Comparison of ENCODE assay signal across 12 cellular contexts in genomic region chr20:37348643-37349516, GRCh38. TPM values are rescaled to one million over a fixed set of nuclear protein-coding genes. Genes with fewer than 3 reads are reported as not detected.
DNase-seq lines count a peak whose midpoint lies in the region; ATAC-seq and TF ChIP-seq lines count a peak whose summit lies in the region.
"Had no signal": no experiment of that assay in that cellular context is flagged by ENCODE, and none has a peak within 500 bp of the region (broad histone marks: within the 10 kb centered on the region; RNA-seq: fewer than 3 reads in every experiment).

No MANE protein-coding gene starts in this region.

- 60 to 72% methylated on average over 7 of the region's 7 CpGs for WGBS in esophagus squamous epithelium, 2 donors

- intact Hi-C loops in esophagus squamous epithelium (cut with DNase I), result no loop called here

- H3K27ac Mint-ChIP-seq in stimulated activated memory B cell treated with anti-CD40 and anti-IgM and Interleukin-4, amounts not matched to agents 10 μg/mL and 1 μg/mL and 100 μg/mL, for 72 hours, result peak overlapping the region; percentile 38

- no peak for TF ChIP-seq POLR2A in esophagus squamous epithelium (IDR thresholded peaks at IDR 0.05)

- H3K9me3 ChIP-seq in RWPE2 (ENCODE audit: severe bottlenecking), result no peaks in the 10 kb centered on the region
- no peaks in the 10 kb centered on the region for H3K9me3 ChIP-seq in esophagus squamous epithelium

- H3K4me3 Mint-ChIP-seq in stimulated activated memory B cell treated with anti-CD40 and anti-IgM and Interleukin-4, amounts not matched to agents 10 μg/mL and 1 μg/mL and 100 μg/mL, for 72 hours, result no peak overlapping the region

- no peak for ATAC-seq in RWPE2 (ENCODE audit: low read depth)
- no peak for ATAC-seq in stimulated activated memory B cell treated with anti-CD40 and anti-IgM and Interleukin-4, amounts not matched to agents 10 μg/mL and 1 μg/mL and 100 μg/mL, for 72 hours
- ATAC-seq in HG03460 (IDR thresholded peaks at IDR 0.05; ENCODE audit: unreplicated experiment), result no peak
- ATAC-seq: Right ventricle myocardium inferior had no signal

- H3K36me3 Mint-ChIP-seq in stimulated activated memory B cell treated with anti-CD40 and anti-IgM and Interleukin-4, amounts not matched to agents 10 μg/mL and 1 μg/mL and 100 μg/mL, for 72 hours, result peaks cover 44% of the 10 kb centered on the region

- H3K27ac ChIP-seq in RWPE2 (ENCODE audit: poor library complexity, severe bottlenecking) (peak overlapping the region; percentile 96), esophagus squamous epithelium (peak overlapping the region; percentile 36 to 97 (median 94))

- DNase-seq in GM06990 (ENCODE audit: extremely low read depth, insufficient read length), result no peak
- peak; percentile 79 for DNase-seq in RWPE2 (ENCODE audit: low spot score)
- no peak for DNase-seq in esophagus squamous epithelium (lab: John Stamatoyannopoulos, UW)
- no peak for DNase-seq in AML-193 (lab: John Stamatoyannopoulos, UW)
- no peak for DNase-seq in RKO (ENCODE audit: low spot score)
- DNase-seq in cerebellar nuclear complex (lab: John Stamatoyannopoulos, UW), result no peak
- DNase-seq: activated CD8-positive, alpha-beta memory T cell treated with anti-CD3 and anti-CD28 coated beads, Interleukin-2, amount 50 U/mL, for 4 hours; NCI-H1105 treated with DMSO at 0.1 percent for 48 hours; NCI-H526 had no signal

- H3K4me1 ChIP-seq in RWPE2 (ENCODE audit: insufficient read depth, poor library complexity, severe bottlenecking), result peaks cover 28% of the 10 kb centered on the region
- H3K4me1 ChIP-seq in esophagus squamous epithelium, result peaks cover 28 to 95% (median 51%) of the 10 kb centered on the region in 3 donors

- H3K36me3 ChIP-seq in GM06990 (ENCODE audit: control insufficient read depth, insufficient read depth, low read length) (peaks cover 32% of the 10 kb centered on the region), RWPE2 (ENCODE audit: low read depth) (peaks cover 70% of the 10 kb centered on the region), esophagus squamous epithelium (peaks cover 0 to 45% (median 0%) of the 10 kb centered on the region in 3 donors)

- H3K9me3 Mint-ChIP-seq in stimulated activated memory B cell treated with anti-CD40 and anti-IgM and Interleukin-4, amounts not matched to agents 10 μg/mL and 1 μg/mL and 100 μg/mL, for 72 hours, result no peaks in the 10 kb centered on the region

- H3K4me1 Mint-ChIP-seq in stimulated activated memory B cell treated with anti-CD40 and anti-IgM and Interleukin-4, amounts not matched to agents 10 μg/mL and 1 μg/mL and 100 μg/mL, for 72 hours, result peaks cover 77% of the 10 kb centered on the region

- TF ChIP-seq CTCF in GM06990 (IDR thresholded peaks at IDR 0.05; ENCODE audit: insufficient read depth, low read length, poor library complexity, severe bottlenecking), result no peak
- no peak for TF ChIP-seq CTCF in RWPE2 (IDR thresholded peaks at IDR 0.05; ENCODE audit: poor library complexity, severe bottlenecking)
- no peak for TF ChIP-seq CTCF in esophagus squamous epithelium (IDR thresholded peaks at IDR 0.05)

- H3K4me3 ChIP-seq in GM06990 (replicated peaks; ENCODE audit: low read depth, low read length) (peak overlapping the region; percentile 7; the same call in 1 of the 2 replicates), RWPE2 (ENCODE audit: severe bottlenecking) (no peak overlapping the region), esophagus squamous epithelium (no peak overlapping the region)

- no peaks in the 10 kb centered on the region for H3K27me3 ChIP-seq in GM06990 (replicated peaks; ENCODE audit: control insufficient read depth, insufficient read depth, low read length)
- no peaks in the 10 kb centered on the region for H3K27me3 ChIP-seq in RWPE2 (ENCODE audit: insufficient read depth, poor library complexity, severe bottlenecking)
- peaks cover 0 to 19% (median 0%) of the 10 kb centered on the region in 4 donors for H3K27me3 ChIP-seq in esophagus squamous epithelium

- H3K27me3 Mint-ChIP-seq in stimulated activated memory B cell treated with anti-CD40 and anti-IgM and Interleukin-4, amounts not matched to agents 10 μg/mL and 1 μg/mL and 100 μg/mL, for 72 hours, result no peaks in the 10 kb centered on the region

RNA-seq across cellular contexts. Expression of gene SRC, which starts 2.9 kb away (rescaled TPM):
- 10 to 100 TPM; 32.4 to 46.5 (median 39.0) TPM for total RNA-seq in esophagus squamous epithelium

RNA-seq across cellular contexts. Expression of gene MANBAL, which starts 59.4 kb away (rescaled TPM):
- total RNA-seq in esophagus squamous epithelium, result 10 to 100 TPM; 19.6 to 30.9 (median 27.3) TPM
